24 cellular contexts compared by ENCODE assay signal in the genomic region with DNA sequence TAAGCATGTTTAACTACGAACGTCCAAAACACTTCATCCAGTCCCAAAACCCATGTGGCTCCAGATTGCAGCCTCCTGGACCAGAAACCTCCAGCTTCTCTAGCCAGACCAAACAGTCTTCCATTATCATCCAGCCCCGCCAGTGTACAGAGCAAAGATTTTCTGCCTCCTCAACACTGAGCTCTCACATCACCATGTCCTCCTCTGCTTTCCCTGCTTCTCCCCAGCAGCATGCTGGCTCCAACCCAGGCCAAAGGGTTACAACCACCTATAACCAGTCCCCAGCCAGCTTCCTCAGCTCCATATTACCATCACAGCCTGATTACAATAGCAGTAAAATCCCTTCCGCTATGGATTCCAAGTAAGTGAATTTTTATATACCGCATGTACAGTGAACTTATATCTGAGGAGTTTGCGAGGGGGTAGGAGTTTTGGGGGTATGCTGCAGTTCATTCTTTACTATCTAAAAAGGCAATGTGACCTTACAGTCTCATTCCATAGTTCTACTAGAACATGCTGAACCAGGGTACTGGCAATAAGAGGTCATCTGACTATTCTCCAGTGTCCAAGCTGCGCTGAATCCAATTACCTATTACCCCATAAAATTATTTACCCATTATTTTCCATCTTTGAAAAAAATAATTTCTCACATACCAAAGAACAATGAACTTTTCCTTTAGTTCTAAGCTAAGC. TPM values are rescaled to one million over a fixed set of nuclear protein-coding genes. Genes with fewer than 3 reads are reported as not detected.
DNase-seq lines count a peak whose midpoint lies in the region; ATAC-seq and TF ChIP-seq lines count a peak whose summit lies in the region.
"Had no signal": no experiment of that assay in that cellular context is flagged by ENCODE, and none has a peak within 500 bp of the region (broad histone marks: within the 10 kb centered on the region; RNA-seq: fewer than 3 reads in every experiment).

No MANE protein-coding gene starts in this region.

- DNase-seq in dorsolateral prefrontal cortex (no peak), left ventricle myocardium inferior (no peak), neural crest cell (ENCODE audit: low read depth, low spot score) (no peak), amniotic stem cell (lab: John Stamatoyannopoulos, UW) (no peak), GM03348 (ENCODE audit: low spot score) (no peak), DMS 273 (lab: John Stamatoyannopoulos, UW; ENCODE audit: unreplicated experiment) (no peak)
- DNase-seq: C1 segment of cervical spinal cord; CD8-positive, alpha-beta T cell; DMS79 treated with DMSO at 0.1 percent for 48 hours; GOT3; HCEC 1CT; NCI-H1048; NCI-H1417; NCI-H1694; NCI-H2029 treated with DMSO at 0.1 percent for 48 hours; NCI-H446 treated with DMSO at 0.1 percent for 48 hours; NCI-H526 treated with DMSO at 0.1 percent for 48 hours; PC-9; SHP77 had no signal

- H3K9ac ChIP-seq in skeletal muscle tissue (ENCODE audit: low read depth in 1 of 3, low read length in 3 of 3): peak overlapping the region; percentile 74 to 94 (median 92)

- no peaks in the 10 kb centered on the region for H3K9me3 Mint-ChIP-seq in neural crest cell
- H3K9me3 Mint-ChIP-seq: CD8-positive, alpha-beta T cell; IgD-negative memory B cell had no signal

- no peaks in the 10 kb centered on the region for H3K9me3 ChIP-seq in left ventricle myocardium inferior (replicated peaks)
- no peaks in the 10 kb centered on the region for H3K9me3 ChIP-seq in skeletal muscle tissue (ENCODE audit: control insufficient read depth in 3 of 3, low read length in 3 of 3)

- H3K4me3 ChIP-seq in dorsolateral prefrontal cortex: no peak overlapping the region
- H3K4me3 ChIP-seq in left ventricle myocardium inferior: no peak overlapping the region
- H3K4me3 ChIP-seq in skeletal muscle tissue (ENCODE audit: low read length in 3 of 3): peak overlapping the region; percentile 68 to 84 (median 73)
- H3K4me3 ChIP-seq: PC-9 had no signal

- H3K4me1 ChIP-seq in left ventricle myocardium inferior (peaks cover 14% of the 10 kb centered on the region), skeletal muscle tissue (ENCODE audit: control insufficient read depth in 3 of 3, insufficient read depth in 3 of 3, low read length in 3 of 3) (peaks cover 0 to 2% (median 0%) of the 10 kb centered on the region in 3 donors)

- peaks cover 12% of the 10 kb centered on the region for H3K27me3 Mint-ChIP-seq in neural crest cell (ENCODE audit: low read depth)
- H3K27me3 Mint-ChIP-seq: IgD-negative memory B cell had no signal

- no peaks in the 10 kb centered on the region for H3K36me3 ChIP-seq in left ventricle myocardium inferior
- H3K36me3 ChIP-seq in skeletal muscle tissue (ENCODE audit: control insufficient read depth in 3 of 3, insufficient read depth in 3 of 3, low read length in 3 of 3): peaks cover 2 to 36% (median 28%) of the 10 kb centered on the region in 3 donors

- no peak for TF ChIP-seq CTCF in dorsolateral prefrontal cortex (IDR thresholded peaks at IDR 0.05 in 54 of 56, conservative IDR thresholded peaks at IDR 0.05 in 2 of 56; ENCODE audit: low read depth in 1 of 56, partially characterized antibody in 56 of 56)
- TF ChIP-seq CTCF in left ventricle myocardium inferior (IDR thresholded peaks at IDR 0.05; ENCODE audit: borderline replicate concordance): no peak
- TF ChIP-seq CTCF in neural crest cell (conservative IDR thresholded peaks at IDR 0.05): no peak

- H3K27ac ChIP-seq in dorsolateral prefrontal cortex: peak overlapping the region in 38 of 59 donors; percentile 9 to 86 (median 68)
- peak overlapping the region; percentile 50 for H3K27ac ChIP-seq in left ventricle myocardium inferior (replicated peaks)
- H3K27ac ChIP-seq in skeletal muscle tissue (ENCODE audit: low read depth, low read length): peak overlapping the region; percentile 89
- H3K27ac ChIP-seq: PC-9 had no signal

- no peaks in the 10 kb centered on the region for H3K27me3 ChIP-seq in dorsolateral prefrontal cortex
- H3K27me3 ChIP-seq in left ventricle myocardium inferior (ENCODE audit: low read depth): no peaks in the 10 kb centered on the region
- no peaks in the 10 kb centered on the region for H3K27me3 ChIP-seq in skeletal muscle tissue (ENCODE audit: control insufficient read depth in 3 of 3, insufficient read depth in 3 of 3, low read length in 3 of 3)

- H3K36me3 Mint-ChIP-seq in neural crest cell (ENCODE audit: low read depth): no peaks in the 10 kb centered on the region
- H3K36me3 Mint-ChIP-seq: CD8-positive, alpha-beta T cell had no signal

- peak overlapping the region; percentile 15 for H3K27ac Mint-ChIP-seq in neural crest cell (ENCODE audit: unreplicated experiment)
- H3K27ac Mint-ChIP-seq: CD8-positive, alpha-beta T cell; IgD-negative memory B cell had no signal

- intact Hi-C loops in dorsolateral prefrontal cortex (cut with DNase I): no loop called here
- intact Hi-C loops in left ventricle myocardium inferior (cut with micrococcal nuclease): no loop called here

- no peaks in the 10 kb centered on the region for H3K4me1 Mint-ChIP-seq in neural crest cell

- H3K4me3 Mint-ChIP-seq in neural crest cell: no peak overlapping the region
- H3K4me3 Mint-ChIP-seq: CD8-positive, alpha-beta T cell had no signal

- no peak for ATAC-seq in GM18868 (IDR thresholded peaks at IDR 0.05; ENCODE audit: unreplicated experiment)
- ATAC-seq: CD8-positive, alpha-beta T cell had no signal

RNA-seq across cellular contexts. Expression of a gene that starts 3.1 kb away (rescaled TPM):
- total RNA-seq in dorsolateral prefrontal cortex (10 to 100 TPM in 50 of 120 experiments, 1 to 10 TPM in 69, under 1 TPM in 1; 0.72 to 31.0 (median 8.7) TPM), left ventricle myocardium inferior (29.6 TPM), neural crest cell (not detected in 2 replicates), skeletal muscle tissue (54.8 TPM)
- total RNA-seq: A673; CD8-positive, alpha-beta T cell; PC-9; RPMI7951 had no signal

RNA-seq across cellular contexts. Expression of a gene that starts 18.5 kb away (rescaled TPM):
- total RNA-seq in dorsolateral prefrontal cortex (1 to 10 TPM in 8 of 120 experiments, under 1 TPM in 26, not detected in 86; 0.31 to 1.6 (median 0.65) TPM), left ventricle myocardium inferior (0.16 TPM), neural crest cell (not detected in 2 replicates), skeletal muscle tissue (2.6 TPM)
- total RNA-seq: A673; CD8-positive, alpha-beta T cell; RPMI7951 had no signal

Comparison
In these comparisons a context has a peak if more than half of its experiments do, and no peak if none do; other contexts are left out.
1. H3K4me3 ChIP-seq: peak in skeletal muscle tissue (3 of 3); none in dorsolateral prefrontal cortex (0 of 59) and left ventricle myocardium inferior (single experiment).
2. Peak in every context shown above with its lines, with median percentiles within 50 percentile points of each other: H3K27ac ChIP-seq.